8 cellular contexts compared by ENCODE assay signal in the genomic region with DNA sequence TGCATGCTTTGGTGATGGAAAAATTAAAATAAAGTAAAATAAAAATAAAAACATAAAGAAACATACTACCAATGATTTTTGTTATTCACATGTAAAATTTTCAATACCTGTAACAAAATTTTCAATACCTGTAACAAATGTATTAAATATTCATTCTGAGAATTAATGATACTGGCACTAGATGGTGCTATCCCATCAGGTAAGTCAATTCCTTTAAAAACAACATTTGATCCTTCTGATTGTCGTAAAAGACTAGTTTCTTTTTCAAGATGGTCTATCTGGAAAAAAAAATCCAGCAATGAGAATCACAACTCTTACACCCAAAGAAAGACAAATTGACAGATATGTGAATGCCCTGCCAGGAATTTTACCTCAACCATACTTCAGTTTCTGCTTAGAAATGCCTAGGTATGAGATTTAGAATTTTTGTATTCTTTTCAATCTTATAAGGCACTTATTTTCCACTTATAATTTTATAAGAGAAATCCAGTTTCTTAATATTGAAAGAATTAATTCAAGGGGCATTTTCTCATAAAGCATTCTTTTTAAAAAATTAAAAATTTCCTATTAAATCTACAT. TPM values are rescaled to one million over a fixed set of nuclear protein-coding genes. Genes with fewer than 3 reads are reported as not detected.
A peak's percentile ranks its signal among the peaks of the same experiment; 100 is the strongest.
DNase-seq lines count a peak whose midpoint lies in the region; ATAC-seq and TF ChIP-seq lines count a peak whose summit lies in the region.

No MANE protein-coding gene starts in this region.

- H3K36me3 ChIP-seq in endocrine pancreas (ENCODE audit: control insufficient read depth, insufficient read depth, low read length) (no peaks in the 10 kb centered on the region), osteoblast (ENCODE audit: insufficient read depth, low read length) (peaks cover 11% of the 10 kb centered on the region)

- H4K20me1 ChIP-seq in osteoblast (ENCODE audit: insufficient read depth, low read length): no peaks in the 10 kb centered on the region

- H3K4me2 ChIP-seq in osteoblast (ENCODE audit: insufficient read depth, low read length): peak overlapping the region; percentile 84

- peak overlapping the region; percentile 79 for H2AFZ ChIP-seq in osteoblast (ENCODE audit: low read length)

- H3K4me3 ChIP-seq in endocrine pancreas (ENCODE audit: control insufficient read depth, insufficient read depth, low read length) (peak overlapping the region; percentile 52), osteoblast (ENCODE audit: insufficient read depth, low read length) (peak overlapping the region; percentile 56)

- H3K9ac ChIP-seq in endocrine pancreas (ENCODE audit: control insufficient read depth, insufficient read depth, low read length): no peak overlapping the region

- no peaks in the 10 kb centered on the region for H3K4me1 ChIP-seq in endocrine pancreas (ENCODE audit: control insufficient read depth, insufficient read depth, low read length)
- peaks cover 20% of the 10 kb centered on the region for H3K4me1 ChIP-seq in osteoblast (ENCODE audit: insufficient read depth, low read length)

- TF ChIP-seq CTCF in osteoblast (IDR thresholded peaks at IDR 0.05; ENCODE audit: extremely low read depth, low read depth, low read length): peak; percentile 50

- peak overlapping the region; percentile 60 for H3K27ac ChIP-seq in osteoblast (ENCODE audit: low read depth, low read length)

- H3K9me3 ChIP-seq in endocrine pancreas (ENCODE audit: control insufficient read depth, low read length) (no peaks in the 10 kb centered on the region), osteoblast (ENCODE audit: low read depth, low read length) (no peaks in the 10 kb centered on the region)

- ATAC-seq in GM21825 (IDR thresholded peaks at IDR 0.05; ENCODE audit: unreplicated experiment) (peak; percentile 55), HG03342 (IDR thresholded peaks at IDR 0.05; ENCODE audit: unreplicated experiment) (no peak), GM18519 (IDR thresholded peaks at IDR 0.05; ENCODE audit: low FRiP score, unreplicated experiment) (no peak)

- no peaks in the 10 kb centered on the region for H3K27me3 ChIP-seq in endocrine pancreas (ENCODE audit: control insufficient read depth, insufficient read depth, low read length)
- no peaks in the 10 kb centered on the region for H3K27me3 ChIP-seq in osteoblast (ENCODE audit: insufficient read depth, low read length)

- DNase-seq in CD1c-positive myeloid dendritic cell (ENCODE audit: extremely low spot score) (peak; percentile 32), NCI-H460 (ENCODE audit: extremely low read depth, low read depth) (peak; percentile 45), osteoblast (ENCODE audit: insufficient read length, low spot score, missing footprints) (no peak), NCI-H187 treated with DMSO at 0.1 percent for 48 hours (lab: John Stamatoyannopoulos, UW) (no peak)

- H3K79me2 ChIP-seq in osteoblast (ENCODE audit: insufficient read depth, low read length): no peaks in the 10 kb centered on the region

RNA-seq across cellular contexts. Expression of a gene that starts 30.7 kb away (rescaled TPM):
- total RNA-seq in NCI-H460 (2014; rRNA removed; shearing (Covaris generic)): 20.9 and 23.2 TPM in 2 replicates
- 19.1 and 29.5 TPM in 2 replicates for polyA plus RNA-seq in NCI-H460 (2014; cell fraction: nucleus; rRNA removed)
- total RNA-seq in osteoblast: 20.3 and 22.4 TPM in 2 replicates

RNA-seq across cellular contexts. Expression of a gene that starts 30.9 kb away (rescaled TPM):
- 36.0 and 36.5 TPM in 2 replicates for total RNA-seq in NCI-H460 (2014; rRNA removed; shearing (Covaris generic))
- polyA plus RNA-seq in NCI-H460 (2014; cell fraction: nucleus; rRNA removed): 14.0 and 18.4 TPM in 2 replicates
- total RNA-seq in osteoblast: 46.3 and 48.0 TPM in 2 replicates

Comparison
In these comparisons a context has a peak if more than half of its experiments do, and no peak if none do; other contexts are left out.
1. DNase-seq: peak in CD1c-positive myeloid dendritic cell (single experiment) and NCI-H460 (single experiment); none in osteoblast (single experiment) and NCI-H187 treated with DMSO at 0.1 percent for 48 hours (single experiment).